In the genomic region with DNA sequence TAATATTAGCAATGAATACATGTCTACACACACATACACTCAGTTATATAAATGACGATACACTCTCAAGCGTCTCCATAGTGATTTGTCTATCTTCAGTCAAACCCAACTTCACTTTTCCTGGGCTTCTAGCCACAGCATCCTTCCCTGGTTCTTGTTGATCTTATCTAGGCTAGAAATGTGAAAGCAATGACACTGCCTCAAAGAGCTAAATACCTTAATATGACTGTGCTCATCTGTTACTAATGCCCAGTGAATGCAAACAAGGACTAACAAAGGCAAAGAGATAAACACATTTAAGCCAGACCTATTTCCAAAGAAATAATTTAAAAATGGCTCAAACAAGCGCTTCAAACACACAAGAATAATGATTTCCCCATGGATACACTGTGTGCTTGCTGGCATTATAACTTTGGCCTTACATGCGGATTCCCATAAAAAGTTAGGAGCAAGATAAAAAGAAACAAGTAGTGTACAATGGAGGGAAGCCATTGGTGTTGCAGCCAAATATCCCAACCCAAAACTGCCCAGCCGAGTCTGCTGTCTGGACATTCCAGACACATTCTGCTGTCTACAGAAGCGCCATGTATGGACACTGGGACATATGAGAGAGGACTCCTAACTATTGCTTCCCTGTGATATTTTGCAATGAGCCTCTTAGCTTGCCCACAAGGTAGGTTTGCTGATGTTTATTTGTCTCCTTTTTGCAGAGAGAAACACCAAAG, we compare ENCODE assay signal across 23 cellular contexts. TPM values are rescaled to one million over a fixed set of nuclear protein-coding genes. Genes with fewer than 3 reads are reported as not detected.
DNase-seq lines count a peak whose midpoint lies in the region; ATAC-seq and TF ChIP-seq lines count a peak whose summit lies in the region.
"Had no signal": no experiment of that assay in that cellular context is flagged by ENCODE, and none has a peak within 500 bp of the region (broad histone marks: within the 10 kb centered on the region; RNA-seq: fewer than 3 reads in every experiment).

No MANE protein-coding gene starts in this region.

- H3K14ac ChIP-seq in neuronal stem cell (ENCODE audit: low read length) = no peak overlapping the region

- no peak overlapping the region for H2AK5ac ChIP-seq in neuronal stem cell (ENCODE audit: low read depth, low read length)

- WGBS in neuronal stem cell (ENCODE audit: extremely low coverage in 2 of 2, insufficient read length in 2 of 2, insufficient replicate concordance in 1 of 2), 2 donors = no CpG with 5 or more reads among the region's 6 CpGs

- no peak overlapping the region for H3K4ac ChIP-seq in neuronal stem cell (ENCODE audit: low read length)

- no peak for ATAC-seq in GM21529 (IDR thresholded peaks at IDR 0.05; ENCODE audit: unreplicated experiment)
- ATAC-seq: activated CD4-positive, alpha-beta T cell treated with anti-CD3 and anti-CD28 coated beads for 36 hours; CD8-positive, alpha-beta T cell; naive thymus-derived CD4-positive, alpha-beta T cell had no signal

- H3K9ac ChIP-seq in adipocyte (ENCODE audit: low read length) (no peak overlapping the region), stomach smooth muscle (ENCODE audit: low read length in 2 of 2) (no peak overlapping the region), neuronal stem cell (ENCODE audit: low read depth, low read length, poor library complexity) (no peak overlapping the region)

- no peak overlapping the region for H4K91ac ChIP-seq in neuronal stem cell (ENCODE audit: low read depth, low read length, poor library complexity)

- no peak overlapping the region for H3K18ac ChIP-seq in neuronal stem cell (ENCODE audit: low read length)

- H3K4me3 ChIP-seq in BJ (ENCODE audit: low read depth, low read length) (no peak overlapping the region), adipocyte (ENCODE audit: low read length) (no peak overlapping the region), stomach smooth muscle (ENCODE audit: low read length in 2 of 2) (no peak overlapping the region), neuronal stem cell (ENCODE audit: low read length in 2 of 2) (no peak overlapping the region)
- H3K4me3 ChIP-seq: MG63, Peyer's patch, SJSA1 had no signal

- H3K4me2 ChIP-seq in neuronal stem cell (ENCODE audit: insufficient read depth, low read length, poor library complexity, severe bottlenecking) = no peak overlapping the region

- no peak overlapping the region for H2AFZ ChIP-seq in neuronal stem cell (ENCODE audit: low read length)

- H3K79me1 ChIP-seq in neuronal stem cell (ENCODE audit: low read depth, low read length) = no peaks in the 10 kb centered on the region

- H2BK12ac ChIP-seq in neuronal stem cell (ENCODE audit: low read length) = no peak overlapping the region

- DNase-seq in BJ (ENCODE audit: low read depth) = peak; percentile 86
- DNase-seq in adipocyte (ENCODE audit: low read depth) = peak; percentile 42
- peak; percentile 83 for DNase-seq in islet precursor cell
- DNase-seq in NCI-H146 treated with DMSO at 0.1 percent for 48 hours (lab: John Stamatoyannopoulos, UW; ENCODE audit: unreplicated experiment) = no peak
- no peak for DNase-seq in AML-193 (lab: John Stamatoyannopoulos, UW)
- no peak for DNase-seq in neuronal stem cell (ENCODE audit: low spot score)
- DNase-seq: activated CD4-positive, alpha-beta T cell treated with anti-CD3 and anti-CD28 coated beads for 36 hours; activated CD8-positive, alpha-beta memory T cell treated with anti-CD3 and anti-CD28 coated beads for 24 hours; activated naive CD4-positive, alpha-beta T cell treated with anti-CD3 and anti-CD28 coated beads, Interleukin-2, amount 50 U/mL, for 16 hours; activated T-cell treated with anti-CD3 and anti-CD28 coated beads, Interleukin-2, amount 50 U/mL, for 24 hours; anterior cingulate cortex; CD8-positive, alpha-beta T cell; effector CD4-positive, alpha-beta T cell; left cardiac atrium; MG63; naive thymus-derived CD4-positive, alpha-beta T cell; NCI-H1417 treated with DMSO at 0.1 percent for 48 hours; NCI-H510A; Peyer's patch; stimulated activated CD4-positive, alpha-beta T cell treated with anti-CD3 and anti-CD28 coated beads, Interleukin-15, amount 100 ng/mL, for 24 hours had no signal

- CTCF ChIA-PET in BJ (lab: Yijun Ruan, JAX) = interaction anchor here (1.0 to 1.6 kb wide), 3 partner anchors 15 to 93 kb away, joined by 3 to 4 read pairs (median 3); no protein-coding TSS in a partner anchor

- H3K23ac ChIP-seq in neuronal stem cell (ENCODE audit: low read depth, low read length, poor library complexity) = no peak overlapping the region

- H2BK5ac ChIP-seq in neuronal stem cell (ENCODE audit: low read length) = no peak overlapping the region

- no peaks in the 10 kb centered on the region for H3K36me3 ChIP-seq in BJ (ENCODE audit: control insufficient read depth, insufficient read depth, low read length)
- no peaks in the 10 kb centered on the region for H3K36me3 ChIP-seq in adipocyte (ENCODE audit: control insufficient read depth, insufficient read depth, low read length, severe bottlenecking)
- H3K36me3 ChIP-seq in stomach smooth muscle (ENCODE audit: control insufficient read depth in 2 of 2, insufficient read depth in 2 of 2, low read length in 2 of 2) = no peaks in the 10 kb centered on the region
- no peaks in the 10 kb centered on the region for H3K36me3 ChIP-seq in neuronal stem cell (replicated peaks in 1 of 2; ENCODE audit: control insufficient read depth in 2 of 2, insufficient read depth in 2 of 2, low read length in 2 of 2)
- H3K36me3 ChIP-seq: MG63, Peyer's patch, SJSA1 had no signal

- H3K27ac ChIP-seq in stomach smooth muscle (ENCODE audit: low read length) (peak overlapping the region; percentile 58), neuronal stem cell (replicated peaks; ENCODE audit: low read length) (no peak overlapping the region)
- H3K27ac ChIP-seq: SJSA1 had no signal

- POLR2A ChIA-PET in BJ (lab: Charles Lee) = interaction anchor here (0.7 kb wide), 1 partner anchor 17 kb away, joined by 3 read pairs; no protein-coding TSS in a partner anchor

- H3K4me1 ChIP-seq in adipocyte (ENCODE audit: control insufficient read depth, insufficient read depth, low read length) (no peaks in the 10 kb centered on the region), stomach smooth muscle (ENCODE audit: control insufficient read depth, insufficient read depth, low read length) (peaks cover 41% of the 10 kb centered on the region), neuronal stem cell (ENCODE audit: control insufficient read depth in 2 of 2, insufficient read depth in 1 of 2, low read depth in 1 of 2, low read length in 2 of 2) (peaks cover 0 to 3% of the 10 kb centered on the region in 2 donors)
- H3K4me1 ChIP-seq: Peyer's patch, SJSA1 had no signal

- H3K27me3 ChIP-seq in BJ (ENCODE audit: control insufficient read depth, insufficient read depth, low read length) = no peaks in the 10 kb centered on the region
- H3K27me3 ChIP-seq in adipocyte (replicated peaks; ENCODE audit: control insufficient read depth, insufficient read depth, low read length) = peaks cover 4% of the 10 kb centered on the region
- no peaks in the 10 kb centered on the region for H3K27me3 ChIP-seq in stomach smooth muscle (ENCODE audit: control insufficient read depth in 1 of 2, insufficient read depth in 2 of 2, low read length in 2 of 2)
- no peaks in the 10 kb centered on the region for H3K27me3 ChIP-seq in neuronal stem cell (ENCODE audit: control insufficient read depth in 3 of 3, insufficient read depth in 3 of 3, low read depth in 1 of 3, low read length in 3 of 3)
- H3K27me3 ChIP-seq: MG63, Peyer's patch, SJSA1 had no signal

- H4K8ac ChIP-seq in neuronal stem cell (ENCODE audit: low read depth, low read length) = no peak overlapping the region

- H3K9me3 ChIP-seq in adipocyte (ENCODE audit: control insufficient read depth, low read length) (no peaks in the 10 kb centered on the region), stomach smooth muscle (ENCODE audit: control insufficient read depth in 2 of 2, low read length in 2 of 2) (no peaks in the 10 kb centered on the region), neuronal stem cell (replicated peaks in 1 of 2; ENCODE audit: control insufficient read depth in 2 of 2, insufficient read depth in 1 of 2, low read depth in 1 of 2, low read length in 2 of 2) (no peaks in the 10 kb centered on the region)
- H3K9me3 ChIP-seq: MG63, Peyer's patch, SJSA1 had no signal

- TF ChIP-seq CTCF in BJ (IDR thresholded peaks at IDR 0.05; ENCODE audit: insufficient read depth, low read depth, low read length) = no peak

- no peak overlapping the region for H2BK15ac ChIP-seq in neuronal stem cell (ENCODE audit: low read length)

- no peak overlapping the region for H2BK120ac ChIP-seq in neuronal stem cell (ENCODE audit: low read depth, low read length)

RNA-seq across cellular contexts. Expression of a gene that starts 19.5 kb away (rescaled TPM):
- 39.7 and 60.6 TPM in 2 replicates for polyA plus RNA-seq in BJ (2011; rRNA removed)
- 41.7 and 42.6 TPM in 2 replicates for polyA minus RNA-seq in BJ (2011; rRNA and poly(A)+ RNA removed)
- 2.6 TPM for polyA plus RNA-seq in neuronal stem cell (2013, experiment 1 of 2)
- polyA plus RNA-seq in neuronal stem cell (2013, experiment 2 of 2) = 2.5 TPM
- polyA plus RNA-seq: naive thymus-derived CD4-positive, alpha-beta T cell had no signal

RNA-seq across cellular contexts. Expression of a gene that starts 47.5 kb away (rescaled TPM):
- polyA plus RNA-seq in BJ (2011; rRNA removed) = 0.56 and 0.58 TPM in 2 replicates
- 0.28 and 0.51 TPM in 2 replicates for polyA minus RNA-seq in BJ (2011; rRNA and poly(A)+ RNA removed)
- polyA plus RNA-seq in neuronal stem cell (2013, experiment 1 of 2) = 0.70 TPM
- polyA plus RNA-seq in neuronal stem cell (2013, experiment 2 of 2) = 0.78 TPM

Comparison
In these comparisons a context has a peak if more than half of its experiments do, and no peak if none do; other contexts are left out.
1. DNase-seq: peak in BJ (single experiment), adipocyte (single experiment) and islet precursor cell (single experiment); none in NCI-H146 treated with DMSO at 0.1 percent for 48 hours (single experiment), AML-193 (0 of 2) and neuronal stem cell (single experiment).